Comparison of ENCODE assay signal across 8 cellular contexts in genomic region chr14:49892301-49892635, GRCh38. TPM values are rescaled to one million over a fixed set of nuclear protein-coding genes. Genes with fewer than 3 reads are reported as not detected.
DNase-seq lines count a peak whose midpoint lies in the region; ATAC-seq, FAIRE-seq and TF ChIP-seq lines count a peak whose summit lies in the region.

No MANE protein-coding gene starts in this region.

- peaks cover 24% of the 10 kb centered on the region for H3K4me1 ChIP-seq in KMS-11 (ENCODE audit: low read depth, poor library complexity, severe bottlenecking)
- peaks cover 8% of the 10 kb centered on the region for H3K4me1 ChIP-seq in astrocyte (ENCODE audit: insufficient read depth, low read length)
- peaks cover 2% of the 10 kb centered on the region for H3K4me1 ChIP-seq in right cardiac atrium (ENCODE audit: control insufficient read depth, insufficient read depth, low read length)
- H3K4me1 ChIP-seq in prostate gland (replicated peaks): peaks cover 9% of the 10 kb centered on the region

- H3K27ac Mint-ChIP-seq in astrocyte (ENCODE audit: unreplicated experiment): peak overlapping the region; percentile 100

- H2AFZ ChIP-seq in KMS-11 (ENCODE audit: low read depth) (peak overlapping the region; percentile 19; the same call in 1 of the 2 replicates), astrocyte (ENCODE audit: low read depth, low read length) (peak overlapping the region; percentile 95)

- H3K79me2 ChIP-seq in KMS-11 (ENCODE audit: insufficient read depth, low read depth): peaks cover 43% of the 10 kb centered on the region
- H3K79me2 ChIP-seq in astrocyte (ENCODE audit: insufficient read depth, low read length): peaks cover 48% of the 10 kb centered on the region

- H3K4me2 ChIP-seq in KMS-11 (peak overlapping the region; percentile 87), astrocyte (ENCODE audit: low read length) (peak overlapping the region; percentile 94)

- no peaks in the 10 kb centered on the region for H3K9me3 Mint-ChIP-seq in astrocyte (ENCODE audit: unreplicated experiment)

- TF ChIP-seq CTCF in KMS-11 (conservative IDR thresholded peaks at IDR 0.05; ENCODE audit: low read depth, low read length) (no peak), astrocyte (IDR thresholded peaks at IDR 0.05; ENCODE audit: insufficient read depth, low read depth, low read length) (no peak), prostate gland (IDR thresholded peaks at IDR 0.05) (no peak)

- H4K20me1 ChIP-seq in KMS-11 (ENCODE audit: insufficient read depth) (peaks cover 18% of the 10 kb centered on the region), astrocyte (ENCODE audit: insufficient read depth, low read length) (peaks cover 36% of the 10 kb centered on the region)

- H3K27ac ChIP-seq in KMS-11 (peak overlapping the region; percentile 96), astrocyte (ENCODE audit: low read depth, low read length) (peak overlapping the region; percentile 98), right cardiac atrium (ENCODE audit: low read length) (peak overlapping the region; percentile 88), prostate gland (peak overlapping the region; percentile 99 to 100)

- H3K9ac ChIP-seq in KMS-11 (peak overlapping the region; percentile 96), astrocyte (ENCODE audit: low read length) (peak overlapping the region; percentile 98)

- 2% methylated on average over 12 of the region's 12 CpGs for WGBS in right cardiac atrium
- 3% methylated on average over 12 of the region's 12 CpGs for WGBS in prostate gland

- FAIRE-seq in astrocyte (lab: Jason Lieb, UNC): no peak

- peaks cover 11% of the 10 kb centered on the region for H3K36me3 Mint-ChIP-seq in astrocyte (ENCODE audit: low read depth, unreplicated experiment)

- no peaks in the 10 kb centered on the region for H3K9me3 ChIP-seq in astrocyte (ENCODE audit: insufficient read depth, low read depth, low read length)
- no peaks in the 10 kb centered on the region for H3K9me3 ChIP-seq in right cardiac atrium (ENCODE audit: control insufficient read depth, low read length)
- H3K9me3 ChIP-seq in prostate gland: no peaks in the 10 kb centered on the region

- no peaks in the 10 kb centered on the region for H3K27me3 Mint-ChIP-seq in astrocyte (ENCODE audit: low read depth, unreplicated experiment)

- DNase-seq in EH (ENCODE audit: low read depth) (peak; percentile 83), RPMI8226 (peak; percentile 73), astrocyte (ENCODE audit: low read depth) (peak; percentile 73), right cardiac atrium (no peak), prostate gland (ENCODE audit: low spot score) (peak; percentile 55), HK-2 (ENCODE audit: unreplicated experiment) (no peak)

- TF ChIP-seq POLR2A in prostate gland (IDR thresholded peaks at IDR 0.05): no peak

- H3K27me3 ChIP-seq in KMS-11 (ENCODE audit: insufficient read depth, low read depth): no peaks in the 10 kb centered on the region
- H3K27me3 ChIP-seq in astrocyte (ENCODE audit: insufficient read depth, low read length): no peaks in the 10 kb centered on the region
- no peaks in the 10 kb centered on the region for H3K27me3 ChIP-seq in right cardiac atrium (ENCODE audit: control insufficient read depth, insufficient read depth)
- H3K27me3 ChIP-seq in prostate gland (replicated peaks; ENCODE audit: insufficient read depth): no peaks in the 10 kb centered on the region

- ATAC-seq in GM21576 (IDR thresholded peaks at IDR 0.05; ENCODE audit: unreplicated experiment) (peak; percentile 29), right cardiac atrium (peak; percentile 75 to 77)

- intact Hi-C loops in right cardiac atrium (cut with DNase I) (loop anchor here in 2 of 4 donors (5.0 to 10.0 kb wide), 2 partner anchors 110 to 213 kb away; no protein-coding TSS in a partner anchor), prostate gland (cut with DNase I) (loop anchor here (5.0 to 10.0 kb wide), 2 partner anchors 110 to 213 kb away; no protein-coding TSS in a partner anchor)

- H3K4me3 Mint-ChIP-seq in astrocyte (ENCODE audit: unreplicated experiment): peak overlapping the region; percentile 97

- H3K4me3 ChIP-seq in KMS-11 (IDR thresholded peaks at IDR 0.05; ENCODE audit: insufficient read depth, low read depth, low read length): no peak overlapping the region
- H3K4me3 ChIP-seq in astrocyte (ENCODE audit: insufficient read depth, low read depth, low read length): peak overlapping the region; percentile 96
- peak overlapping the region; percentile 95 for H3K4me3 ChIP-seq in right cardiac atrium (ENCODE audit: low read length)
- H3K4me3 ChIP-seq in prostate gland: peak overlapping the region; percentile 95 to 98

- H3K4me1 Mint-ChIP-seq in astrocyte (ENCODE audit: low read depth, unreplicated experiment): peaks cover 14% of the 10 kb centered on the region

- 0 out of 2 replicates have a peak, but pooled peaks cover 2% of the 10 kb centered on the region for H3K36me3 ChIP-seq in KMS-11 (ENCODE audit: insufficient read depth)
- H3K36me3 ChIP-seq in astrocyte (ENCODE audit: insufficient read depth, low read length): peaks cover 13% of the 10 kb centered on the region
- H3K36me3 ChIP-seq in prostate gland: no peaks in the 10 kb centered on the region

RNA-seq across cellular contexts. Expression of gene ARF6, which starts 0.6 kb away (rescaled TPM):
- total RNA-seq in astrocyte (53.1 and 53.4 TPM in 2 replicates), right cardiac atrium (10 to 100 TPM; 25.3 to 34.6 (median 28.2) TPM), prostate gland (10 to 100 TPM; 64.3 to 92.7 TPM)
- 16.5 TPM for polyA plus RNA-seq in right cardiac atrium

RNA-seq across cellular contexts. Expression of gene NEMF, which starts 39.7 kb away (rescaled TPM):
- total RNA-seq in astrocyte (61.5 and 63.0 TPM in 2 replicates), right cardiac atrium (10 to 100 TPM; 47.0 to 54.4 (median 51.7) TPM), prostate gland (10 to 100 TPM; 63.9 to 71.7 TPM)
- 27.0 TPM for polyA plus RNA-seq in right cardiac atrium

Comparison
In these comparisons a context has a peak if more than half of its experiments do, and no peak if none do; other contexts are left out.
1. DNase-seq: peak in EH (single experiment), RPMI8226 (single experiment), astrocyte (single experiment) and prostate gland (single experiment); none in right cardiac atrium (0 of 3) and HK-2 (single experiment).
2. Peak in every context shown above with its lines, with median percentiles within 50 percentile points of each other: H3K27ac ChIP-seq.